ENCODE assay signal across 1 cellular context in genomic region chr11:10742460-10743208, GRCh38.
TF ChIP-seq lines count a peak whose summit lies in the region.

No MANE protein-coding gene starts in this region.

TF ChIP-seq in endothelial cell of umbilical vein, 7 proteins besides CTCF, POLR2A, EP300 and RAD21:
- TF ChIP-seq GATA2 (IDR thresholded peaks at IDR 0.05; ENCODE audit: insufficient read depth, insufficient read length, low read depth, low read length) (peak; percentile 84), POLR2AphosphoS5 (IDR thresholded peaks at IDR 0.05; ENCODE audit: insufficient read depth, low read depth, low read length) (no peak)
TF ChIP-seq in endothelial cell of umbilical vein: peak in this region for 1.
